ENCODE assay signal across 9 cellular contexts in the genomic region with DNA sequence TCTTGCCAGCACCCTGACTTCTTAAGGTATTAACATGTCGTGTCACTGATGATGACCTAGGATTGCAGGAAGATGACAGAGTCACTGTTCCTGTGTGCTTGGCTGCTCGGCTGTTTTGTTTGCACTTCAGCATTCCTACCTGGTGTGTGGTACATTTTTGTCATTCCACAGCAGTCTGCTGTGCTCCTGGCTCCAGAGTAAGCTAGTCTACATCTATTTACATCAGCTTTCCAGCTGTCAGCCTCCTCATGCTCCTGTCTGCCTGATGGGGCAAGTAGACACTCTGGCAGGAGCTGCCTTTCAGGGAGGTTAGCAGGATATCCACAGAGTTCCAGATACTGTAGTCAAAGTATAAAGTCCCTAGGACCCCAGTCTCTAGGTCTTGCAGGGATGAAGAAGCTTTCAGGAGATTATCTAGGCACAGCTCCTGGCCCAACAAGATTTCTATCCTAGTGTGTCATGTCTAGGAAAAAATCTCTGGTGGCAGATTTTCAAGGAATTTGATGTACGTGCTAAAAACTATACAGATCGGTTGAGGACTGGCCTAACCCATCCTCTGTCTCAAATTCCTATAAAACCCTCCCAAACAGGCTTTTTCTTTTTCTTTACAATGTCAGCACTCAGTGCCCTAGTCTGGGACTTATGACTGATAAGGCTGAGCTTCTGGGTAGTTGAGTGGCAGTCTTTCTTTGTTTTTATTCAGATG. TPM values are rescaled to one million over a fixed set of nuclear protein-coding genes. Genes with fewer than 3 reads are reported as not detected.
DNase-seq lines count a peak whose midpoint lies in the region; ATAC-seq and TF ChIP-seq lines count a peak whose summit lies in the region.
"Had no signal": no experiment of that assay in that cellular context is flagged by ENCODE, and none has a peak within 500 bp of the region (broad histone marks: within the 10 kb centered on the region; RNA-seq: fewer than 3 reads in every experiment).

No MANE protein-coding gene starts in this region.

- no peak overlapping the region for H4K12ac ChIP-seq in trophoblast cell (ENCODE audit: low read depth, low read length)

- no peak for TF ChIP-seq EP300 in gastroesophageal sphincter (IDR thresholded peaks at IDR 0.05)

- no peaks in the 10 kb centered on the region for H3K36me3 ChIP-seq in gastroesophageal sphincter
- no peaks in the 10 kb centered on the region for H3K36me3 ChIP-seq in trophoblast cell (ENCODE audit: control insufficient read depth in 1 of 2, insufficient read depth in 2 of 2, low read length in 2 of 2)

- no peak overlapping the region for H3K4ac ChIP-seq in trophoblast cell (ENCODE audit: low read depth, low read length)

- H3K79me2 ChIP-seq in trophoblast cell (ENCODE audit: control insufficient read depth, insufficient read depth, low read length, poor library complexity): peaks cover 2% of the 10 kb centered on the region

- peak overlapping the region; percentile 97 for H4K91ac ChIP-seq in trophoblast cell (ENCODE audit: low read depth, low read length)

- H3K9me3 ChIP-seq in gastroesophageal sphincter: no peaks in the 10 kb centered on the region
- H3K9me3 ChIP-seq in trophoblast cell (ENCODE audit: insufficient read depth, low read depth, low read length): no peaks in the 10 kb centered on the region

- H3K27ac ChIP-seq in gastroesophageal sphincter (peak overlapping the region; percentile 73 to 96 (median 89)), trophoblast cell (ENCODE audit: low read depth, low read length) (peak overlapping the region; percentile 98)

- no peak overlapping the region for H2AFZ ChIP-seq in trophoblast cell (ENCODE audit: insufficient read depth, low read length, poor library complexity)

- H3K4me3 ChIP-seq in gastroesophageal sphincter (no peak overlapping the region), trophoblast cell (ENCODE audit: low read depth, low read length) (no peak overlapping the region)

- 9 to 16% methylated on average over 4 of the region's 4 CpGs for WGBS in gastroesophageal sphincter (ENCODE audit: low coverage in 1 of 2), 2 donors
- no CpG with 5 or more reads among the region's 4 CpGs for WGBS in trophoblast cell (ENCODE audit: extremely low coverage, insufficient coverage, insufficient read length)

- peak overlapping the region; percentile 33 for H3K4me2 ChIP-seq in trophoblast cell (ENCODE audit: low read length)

- no peak overlapping the region for H3K23ac ChIP-seq in trophoblast cell (ENCODE audit: low read length)

- TF ChIP-seq CTCF in gastroesophageal sphincter (IDR thresholded peaks at IDR 0.05): no peak

- peak overlapping the region; percentile 96 for H2BK5ac ChIP-seq in trophoblast cell (ENCODE audit: low read depth, low read length, poor library complexity)

- no peak overlapping the region for H3K9ac ChIP-seq in trophoblast cell (ENCODE audit: low read length)

- no peak overlapping the region for H2AK5ac ChIP-seq in trophoblast cell (ENCODE audit: low read length)

- H3K18ac ChIP-seq in trophoblast cell (ENCODE audit: low read length): no peak overlapping the region

- H2BK12ac ChIP-seq in trophoblast cell (ENCODE audit: low read length): peak overlapping the region; percentile 85

- peak; percentile 98 for DNase-seq in EL
- peak; percentile 83 to 94 for DNase-seq in SW 1271 (lab: John Stamatoyannopoulos, UW)
- peak; percentile 95 to 96 for DNase-seq in trophoblast cell
- no peak for DNase-seq in stimulated activated CD4-positive, alpha-beta T cell treated with anti-CD3 and anti-CD28 coated beads, Interleukin-2, amount 100 ng/mL, for 48 hours
- DNase-seq in activated CD4-positive, alpha-beta T cell treated with anti-CD3 and anti-CD28 coated beads for 1 hour: no peak
- DNase-seq: naive thymus-derived CD8-positive, alpha-beta T cell had no signal

- peak overlapping the region; percentile 89 for H2BK120ac ChIP-seq in trophoblast cell (ENCODE audit: insufficient read depth, low read length, poor library complexity)

- no peaks in the 10 kb centered on the region for H3K27me3 ChIP-seq in gastroesophageal sphincter
- no peaks in the 10 kb centered on the region for H3K27me3 ChIP-seq in trophoblast cell (ENCODE audit: insufficient read depth, low read length)

- peaks cover 30% of the 10 kb centered on the region for H3K79me1 ChIP-seq in trophoblast cell (ENCODE audit: low read length)

- H3K4me1 ChIP-seq in gastroesophageal sphincter (peaks cover 67 to 98% (median 69%) of the 10 kb centered on the region in 3 donors), trophoblast cell (ENCODE audit: control insufficient read depth in 1 of 2, insufficient read depth in 2 of 2, low read length in 2 of 2) (peaks cover 32 to 49% of the 10 kb centered on the region in 2 experiments)

- H4K8ac ChIP-seq in trophoblast cell (ENCODE audit: low read depth, low read length): peak overlapping the region; percentile 73

- TF ChIP-seq POLR2A in gastroesophageal sphincter (IDR thresholded peaks at IDR 0.05): no peak

- peak overlapping the region; percentile 82 for H3K14ac ChIP-seq in trophoblast cell (ENCODE audit: low read length)

- peak; percentile 82 for ATAC-seq in gastroesophageal sphincter
- ATAC-seq in HG03139 (IDR thresholded peaks at IDR 0.05; ENCODE audit: unreplicated experiment): no peak
- ATAC-seq in GM21367 (IDR thresholded peaks at IDR 0.05; ENCODE audit: unreplicated experiment): no peak
- ATAC-seq: naive thymus-derived CD8-positive, alpha-beta T cell had no signal

RNA-seq across cellular contexts. Expression of gene RUSC2, which starts 28.5 kb away (rescaled TPM):
- total RNA-seq in gastroesophageal sphincter: 10 to 100 TPM; 43.8 to 85.4 (median 59.6) TPM
- polyA plus RNA-seq in trophoblast cell (2013): 8.5 and 9.1 TPM in 2 replicates

Comparison
In these comparisons a context has a peak if more than half of its experiments do, and no peak if none do; other contexts are left out.
1. DNase-seq: peak in EL (single experiment), SW 1271 (2 of 2) and trophoblast cell (2 of 2); none in stimulated activated CD4-positive, alpha-beta T cell treated with anti-CD3 and anti-CD28 coated beads, Interleukin-2, amount 100 ng/mL, for 48 hours (0 of 2) and activated CD4-positive, alpha-beta T cell treated with anti-CD3 and anti-CD28 coated beads for 1 hour (single experiment).